In the genomic region with DNA sequence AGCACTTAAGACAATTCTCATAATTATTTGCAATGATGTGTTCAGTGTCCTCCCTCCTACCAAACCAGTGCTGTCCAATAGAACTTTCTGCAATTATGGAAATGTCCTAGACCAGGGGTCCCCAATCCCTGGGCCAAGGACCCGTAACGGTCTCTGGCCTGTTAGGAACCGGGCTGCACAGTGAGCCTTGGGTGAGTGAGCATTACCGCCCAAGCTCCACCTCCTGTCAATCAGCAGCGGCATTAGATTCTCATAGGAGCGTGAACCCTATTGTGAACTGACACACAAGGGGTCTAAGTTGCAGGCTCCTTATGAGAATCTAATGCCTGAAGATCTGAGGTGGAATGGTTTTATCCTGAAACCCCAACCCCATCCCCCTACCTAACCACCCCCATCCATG, we compare ENCODE assay signal across 22 cellular contexts. TPM values are rescaled to one million over a fixed set of nuclear protein-coding genes. Genes with fewer than 3 reads are reported as not detected.
"Had no signal": no experiment of that assay in that cellular context is flagged by ENCODE, and none has a peak within 500 bp of the region (broad histone marks: within the 10 kb centered on the region; RNA-seq: fewer than 3 reads in every experiment).

No MANE protein-coding gene starts in this region.

- H3K4me3 ChIP-seq: SJSA1, SK-N-MC had no signal

- DNase-seq: IMR-90, Kasumi-1, MM.1S, NCI-H1092 treated with DMSO at 0.1 percent for 48 hours, NCI-H1436, NCI-H1694, NCI-H187 treated with DMSO at 0.1 percent for 48 hours, NCI-H2029 treated with DMSO at 0.1 percent for 48 hours, NCI-H2171 treated with DMSO at 0.1 percent for 48 hours, NCI-H345, NCI-H446 treated with DMSO at 0.1 percent for 48 hours, NCI-H510A treated with DMSO at 0.1 percent for 48 hours, NCI-H526, Right ventricle myocardium superior, RPMI8226, SIG-M5 had no signal

- H3K9me3 ChIP-seq: SJSA1 had no signal

- H3K4me2 ChIP-seq: KMS-11 had no signal

- H3K9ac ChIP-seq: KMS-11 had no signal

- H3K36me3 ChIP-seq: SJSA1 had no signal

- ATAC-seq: HepG2 had no signal

- H3K27ac ChIP-seq: KMS-11, SJSA1, SK-N-MC had no signal

- H3K4me1 ChIP-seq: SJSA1 had no signal

- FAIRE-seq: HepG2, RCC 7860 had no signal

RNA-seq across cellular contexts. Expression of a gene that starts 3.9 kb away (rescaled TPM):
- total RNA-seq: HepG2, IMR-90, M059J, SJSA1 had no signal
- polyA plus RNA-seq: HepG2, IMR-90 had no signal
